19 cellular contexts compared by ENCODE assay signal in the genomic region with DNA sequence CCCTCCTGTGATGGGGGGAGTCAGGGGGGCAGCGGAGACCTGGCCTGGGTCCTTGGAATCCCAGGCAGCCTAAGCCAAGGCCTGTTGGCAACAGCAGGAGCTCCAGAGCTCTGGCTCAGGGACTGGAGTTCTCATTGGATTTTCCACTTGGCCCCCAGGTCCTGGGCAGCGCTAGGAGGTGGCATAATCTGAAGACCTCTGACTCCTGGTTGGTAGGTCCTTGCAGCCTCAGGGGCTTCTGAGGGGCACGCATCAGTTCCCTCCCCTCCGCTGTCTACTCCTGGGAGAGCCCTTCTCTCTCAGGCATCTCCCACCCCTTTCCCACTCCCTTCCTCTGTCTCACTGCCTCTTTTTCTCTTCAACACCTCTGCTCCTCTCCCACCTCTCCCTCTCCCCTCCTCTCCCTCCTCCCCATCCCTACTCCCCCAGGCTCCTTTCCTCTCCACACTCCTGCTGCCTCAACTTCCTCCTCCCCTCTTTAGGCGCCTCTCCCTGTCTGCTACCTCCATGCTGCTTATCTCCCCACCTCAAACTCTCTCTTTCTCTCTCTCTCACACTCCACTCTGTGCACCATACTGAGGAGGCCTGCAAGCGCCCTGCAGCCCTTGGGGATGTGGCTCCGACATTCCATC. TPM values are rescaled to one million over a fixed set of nuclear protein-coding genes. Genes with fewer than 3 reads are reported as not detected.
"Had no signal": no experiment of that assay in that cellular context is flagged by ENCODE, and none has a peak within 500 bp of the region (broad histone marks: within the 10 kb centered on the region; RNA-seq: fewer than 3 reads in every experiment).

No MANE protein-coding gene starts in this region.

- FAIRE-seq: small intestine had no signal

- DNase-seq: activated CD4-positive, alpha-beta T cell treated with anti-CD3 and anti-CD28 coated beads, Interleukin-2, amount 10 ng/mL, durations not matched to agents 7 days and 5 days; activated CD8-positive, alpha-beta memory T cell treated with anti-CD3 and anti-CD28 coated beads, Interleukin-2, amount 50 U/mL, for 4 hours; activated gamma-delta T cell; left lung; psoas muscle; stimulated activated CD4-positive, alpha-beta T cell treated with anti-CD3 and anti-CD28 coated beads, Interleukin-4, amount 100 ng/mL, for 1 hour; stimulated activated naive CD8-positive, alpha-beta T cell treated with anti-CD3 and anti-CD28 coated beads, Interleukin-15, amount 100 ng/mL, for 72 hours had no signal

- H3K36me3 ChIP-seq: adrenal gland, cardiac muscle cell, left lung, upper lobe of left lung had no signal

- H3K27me3 Mint-ChIP-seq: activated CD4-positive, alpha-beta T cell treated with anti-CD3 and anti-CD28 coated beads, Interleukin-2, amount 10 ng/mL, durations not matched to agents 7 days and 5 days had no signal

- H3K27me3 ChIP-seq: adrenal gland, cardiac muscle cell, testis, upper lobe of left lung had no signal

- H3K4me3 Mint-ChIP-seq: activated CD4-positive, alpha-beta T cell treated with anti-CD3 and anti-CD28 coated beads, Interleukin-2, amount 10 ng/mL, durations not matched to agents 7 days and 5 days; endodermal cell; nephron progenitor cell; stimulated activated naive CD8-positive, alpha-beta T cell treated with anti-CD3 and anti-CD28 coated beads, Interleukin-15, amount 100 ng/mL, for 72 hours; T-helper 1 cell treated with Interleukin-12 subunit alpha and Interleukin-12 subunit beta and Interleukin-4 antibody, amounts not matched to agents 30 μg/mL and 1 μg/mL, for 36 hours had no signal

- H3K4me3 ChIP-seq: adrenal gland, cardiac muscle cell, left lung, psoas muscle, testis, upper lobe of left lung had no signal

- H3K4me1 ChIP-seq: adrenal gland, left lung had no signal

- H3K4me1 Mint-ChIP-seq: activated CD4-positive, alpha-beta T cell treated with anti-CD3 and anti-CD28 coated beads, Interleukin-2, amount 10 ng/mL, durations not matched to agents 7 days and 5 days; endodermal cell; stimulated activated naive CD8-positive, alpha-beta T cell treated with anti-CD3 and anti-CD28 coated beads, Interleukin-15, amount 100 ng/mL, for 72 hours had no signal

- H3K27ac ChIP-seq: adrenal gland, cardiac muscle cell, epithelial cell of prostate, foreskin keratinocyte, left lung, psoas muscle, testis, upper lobe of left lung had no signal

- H3K9me3 ChIP-seq: adrenal gland, left lung, psoas muscle, testis, upper lobe of left lung had no signal

- H3K36me3 Mint-ChIP-seq: activated naive CD4-positive, alpha-beta T cell treated with anti-CD3 and anti-CD28 coated beads, Interleukin-2, amount 50 U/mL, for 72 hours had no signal

- H3K9me3 Mint-ChIP-seq: activated CD4-positive, alpha-beta T cell treated with anti-CD3 and anti-CD28 coated beads, Interleukin-2, amount 10 ng/mL, durations not matched to agents 7 days and 5 days; activated naive CD4-positive, alpha-beta T cell treated with anti-CD3 and anti-CD28 coated beads, Interleukin-2, amount 50 U/mL, for 72 hours; endodermal cell; nephron progenitor cell; stimulated activated naive CD8-positive, alpha-beta T cell treated with anti-CD3 and anti-CD28 coated beads, Interleukin-15, amount 100 ng/mL, for 72 hours; T-helper 1 cell treated with Interleukin-12 subunit alpha and Interleukin-12 subunit beta and Interleukin-4 antibody, amounts not matched to agents 30 μg/mL and 1 μg/mL, for 36 hours had no signal

- ATAC-seq: stimulated activated naive CD8-positive, alpha-beta T cell treated with anti-CD3 and anti-CD28 coated beads, Interleukin-15, amount 100 ng/mL, for 72 hours had no signal

- H3K27ac Mint-ChIP-seq: activated CD4-positive, alpha-beta T cell treated with anti-CD3 and anti-CD28 coated beads, Interleukin-2, amount 10 ng/mL, durations not matched to agents 7 days and 5 days; activated naive CD4-positive, alpha-beta T cell treated with anti-CD3 and anti-CD28 coated beads, Interleukin-2, amount 50 U/mL, for 72 hours; endodermal cell; T-helper 1 cell treated with Interleukin-12 subunit alpha and Interleukin-12 subunit beta and Interleukin-4 antibody, amounts not matched to agents 30 μg/mL and 1 μg/mL, for 36 hours had no signal

RNA-seq across cellular contexts. Expression of gene SLC6A1, which starts 41.1 kb away (rescaled TPM):
- total RNA-seq: activated CD4-positive, alpha-beta T cell treated with anti-CD3 and anti-CD28 coated beads, Interleukin-2, amount 10 ng/mL, durations not matched to agents 7 days and 5 days; activated naive CD4-positive, alpha-beta T cell treated with anti-CD3 and anti-CD28 coated beads, Interleukin-2, amount 50 U/mL, for 72 hours; cardiac muscle cell; fibroblast of lung; foreskin keratinocyte had no signal
- polyA plus RNA-seq: cardiac muscle cell, fibroblast of lung, foreskin keratinocyte had no signal
